ENCODE assay signal across 10 cellular contexts in the genomic region with DNA sequence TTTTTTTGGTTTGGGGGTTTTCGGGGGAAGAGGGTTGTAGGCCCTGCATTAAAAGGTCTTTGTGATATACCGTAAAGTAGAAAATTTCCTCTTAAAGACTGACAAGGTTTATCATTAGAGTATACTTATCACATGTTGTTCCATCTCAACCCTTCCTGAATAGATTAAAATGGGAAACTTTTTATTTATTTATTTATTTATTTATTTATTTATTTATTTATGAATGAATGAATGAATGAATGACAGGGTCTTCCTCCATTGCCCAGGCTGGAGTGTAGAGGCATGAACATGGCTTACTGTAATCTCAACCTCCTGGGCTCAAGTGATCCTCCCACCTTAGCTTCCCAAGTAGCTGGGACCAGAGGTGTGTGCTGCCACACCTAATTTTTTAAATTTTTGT. TPM values are rescaled to one million over a fixed set of nuclear protein-coding genes. Genes with fewer than 3 reads are reported as not detected.
"Had no signal": no experiment of that assay in that cellular context is flagged by ENCODE, and none has a peak within 500 bp of the region (broad histone marks: within the 10 kb centered on the region; RNA-seq: fewer than 3 reads in every experiment).

No MANE protein-coding gene starts in this region.

- DNase-seq: GM23248, GOT3, H7, IMR-90, Karpas-422, KBM-7 had no signal

- ATAC-seq: HCT116 had no signal

- H3K9ac ChIP-seq: GM23248, KMS-11 had no signal

- H3K4me2 ChIP-seq: KMS-11 had no signal

- H2AFZ ChIP-seq: GM23248 had no signal

- H3K27ac ChIP-seq: GM23248, KMS-11 had no signal

- H3K4me1 ChIP-seq: HAP-1 had no signal

- H3K4me3 ChIP-seq: GM23248, HAP-1 had no signal

- H3K9me3 ChIP-seq: HAP-1 had no signal

- FAIRE-seq: HTR-8/SVneo had no signal

RNA-seq across cellular contexts. Expression of a gene that starts 48.5 kb away (rescaled TPM):
- total RNA-seq: GM23248, H7, IMR-90 had no signal
- polyA plus RNA-seq: IMR-90 had no signal
